ENCODE assay signal across 13 cellular contexts in the genomic region with DNA sequence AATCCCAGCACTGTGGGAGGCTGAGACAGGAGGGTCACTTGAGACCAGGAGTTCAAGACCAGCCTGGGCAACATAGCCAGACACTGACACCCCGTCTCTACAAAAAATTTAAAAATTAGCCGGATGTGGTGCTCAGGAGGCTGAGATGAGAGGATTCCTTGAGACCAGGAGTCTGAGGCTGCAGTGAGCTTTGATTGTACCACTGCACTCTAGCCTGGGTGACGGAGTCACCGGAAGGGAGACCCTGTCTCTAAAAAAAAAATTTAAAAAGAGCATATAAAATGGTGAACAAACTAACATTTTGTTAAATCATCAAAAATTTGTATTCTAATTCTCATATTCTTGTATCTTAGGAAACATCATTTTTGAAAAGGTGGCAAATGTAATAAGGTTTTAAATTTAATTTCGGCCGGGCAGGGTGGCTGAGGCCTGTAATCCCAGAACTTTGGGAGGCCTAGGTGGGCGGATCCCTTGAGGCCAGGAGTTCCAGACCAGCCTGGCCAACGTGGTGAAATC. TPM values are rescaled to one million over a fixed set of nuclear protein-coding genes. Genes with fewer than 3 reads are reported as not detected.
DNase-seq lines count a peak whose midpoint lies in the region; ATAC-seq, FAIRE-seq and TF ChIP-seq lines count a peak whose summit lies in the region.
"Had no signal": no experiment of that assay in that cellular context is flagged by ENCODE, and none has a peak within 500 bp of the region (broad histone marks: within the 10 kb centered on the region; RNA-seq: fewer than 3 reads in every experiment).

No MANE protein-coding gene starts in this region.

- H4K20me1 ChIP-seq in GM12878 (ENCODE audit: control insufficient read depth, insufficient read depth): no peaks in the 10 kb centered on the region

- H3K9me3 ChIP-seq in KOPT-K1 (ENCODE audit: insufficient read depth, low read length, poor library complexity, severe bottlenecking) (no peaks in the 10 kb centered on the region), GM12878 (replicated peaks; ENCODE audit: control insufficient read depth, insufficient read depth, low read length) (no peaks in the 10 kb centered on the region; the same call in 1 of the 3 replicates)
- H3K9me3 ChIP-seq: sigmoid colon, uterus had no signal

- no peaks in the 10 kb centered on the region for H3K9me3 Mint-ChIP-seq in activated CD4-positive, alpha-beta memory T cell treated with anti-CD3 and anti-CD28 coated beads for 36 hours
- no peaks in the 10 kb centered on the region for H3K9me3 Mint-ChIP-seq in activated CD4-positive, alpha-beta memory T cell treated with anti-CD3 and anti-CD28 coated beads, Interleukin-2, amount 10 ng/mL, durations not matched to agents 7 days and 5 days
- H3K9me3 Mint-ChIP-seq in osteocyte (ENCODE audit: unreplicated experiment): no peaks in the 10 kb centered on the region

- BruUV-seq in GM12878 (replicated peaks; lab: Mats Ljungman, UMichigan): no TSS peak

- peaks cover 8% of the 10 kb centered on the region for H3K4me1 Mint-ChIP-seq in activated CD4-positive, alpha-beta memory T cell treated with anti-CD3 and anti-CD28 coated beads for 36 hours (ENCODE audit: low read depth)
- peaks cover 7% of the 10 kb centered on the region for H3K4me1 Mint-ChIP-seq in activated CD4-positive, alpha-beta memory T cell treated with anti-CD3 and anti-CD28 coated beads, Interleukin-2, amount 10 ng/mL, durations not matched to agents 7 days and 5 days
- no peaks in the 10 kb centered on the region for H3K4me1 Mint-ChIP-seq in osteocyte (ENCODE audit: unreplicated experiment)

- TF ChIP-seq POLR2A in GM12878 (IDR thresholded peaks at IDR 0.05; ENCODE audit: low read depth, low read length): no peak

- peak overlapping the region; percentile 28 for H3K27ac ChIP-seq in KOPT-K1 (ENCODE audit: low read depth, low read length, poor library complexity, severe bottlenecking)
- H3K27ac ChIP-seq in GM12878 (ENCODE audit: control insufficient read depth, insufficient read depth): no peak overlapping the region
- H3K27ac ChIP-seq: sigmoid colon, uterus had no signal

- no peaks in the 10 kb centered on the region for H3K27me3 ChIP-seq in GM12878 (replicated peaks in 1 of 2; ENCODE audit: control insufficient read depth in 2 of 2, insufficient read depth in 2 of 2, low read length in 1 of 2)
- H3K27me3 ChIP-seq: sigmoid colon, uterus had no signal

- peak overlapping the region; percentile 75 for H3K27ac Mint-ChIP-seq in activated CD4-positive, alpha-beta memory T cell treated with anti-CD3 and anti-CD28 coated beads for 36 hours
- H3K27ac Mint-ChIP-seq in activated CD4-positive, alpha-beta memory T cell treated with anti-CD3 and anti-CD28 coated beads, Interleukin-2, amount 10 ng/mL, durations not matched to agents 7 days and 5 days: no peak overlapping the region
- peak overlapping the region; percentile 28 for H3K27ac Mint-ChIP-seq in osteocyte (ENCODE audit: unreplicated experiment)

- 96% methylated on average over 8 of the region's 8 CpGs for WGBS in GM12878 (ENCODE audit: insufficient coverage, insufficient replicate concordance, low lambda C conversion rate, missing lambda C conversion rate)

- H3K27me3 Mint-ChIP-seq in activated CD4-positive, alpha-beta memory T cell treated with anti-CD3 and anti-CD28 coated beads for 36 hours: peaks cover 6% of the 10 kb centered on the region
- peaks cover 9% of the 10 kb centered on the region for H3K27me3 Mint-ChIP-seq in activated CD4-positive, alpha-beta memory T cell treated with anti-CD3 and anti-CD28 coated beads, Interleukin-2, amount 10 ng/mL, durations not matched to agents 7 days and 5 days
- peaks cover 34% of the 10 kb centered on the region for H3K27me3 Mint-ChIP-seq in osteocyte (ENCODE audit: unreplicated experiment)

- H3K79me2 ChIP-seq in GM12878 (ENCODE audit: control insufficient read depth, insufficient read depth, low read length): no peaks in the 10 kb centered on the region

- H3K9ac ChIP-seq in GM12878 (ENCODE audit: control insufficient read depth, insufficient read depth, low read length): 0 out of 2 replicates have a peak overlapping the region, but pooled peaks have one; percentile 44

- no peak overlapping the region for H3K4me2 ChIP-seq in GM12878 (ENCODE audit: control insufficient read depth, insufficient read depth)

- TF ChIP-seq CTCF in GM12878 (IDR thresholded peaks at IDR 0.05 in 2 of 3, conservative IDR thresholded peaks at IDR 0.05 in 1 of 3; ENCODE audit: control insufficient read depth in 2 of 3, extremely low read depth in 1 of 3, insufficient read depth in 1 of 3, low read depth in 3 of 3, low read length in 3 of 3) (no peak), osteocyte (IDR thresholded peaks at IDR 0.05) (no peak)

- in situ Hi-C loops in GM12878 (cut with MboI): no loop called here

- intact Hi-C loops in activated CD4-positive, alpha-beta memory T cell treated with anti-CD3 and anti-CD28 coated beads for 36 hours (cut with micrococcal nuclease): loop anchor here (2.0 to 10.0 kb wide), 2 partner anchors 436 to 458 kb away; partner anchors contain the start of gene CD58
- intact Hi-C loops in GM12878 (cut with micrococcal nuclease; ENCODE audit: unreplicated experiment): loop anchor here (5.0 kb wide), 1 partner anchor 239 kb away; no protein-coding TSS in a partner anchor

- no peak for TF ChIP-seq RAD21 in GM12878 (IDR thresholded peaks at IDR 0.05; ENCODE audit: insufficient read depth, low read depth, low read length)

- no peak for TF ChIP-seq EP300 in GM12878 (IDR thresholded peaks at IDR 0.05; ENCODE audit: borderline replicate concordance in 1 of 2, control insufficient read depth in 1 of 2, low read depth in 2 of 2, low read length in 2 of 2)

- no peaks in the 10 kb centered on the region for H3K36me3 Mint-ChIP-seq in activated CD4-positive, alpha-beta memory T cell treated with anti-CD3 and anti-CD28 coated beads for 36 hours
- H3K36me3 Mint-ChIP-seq in activated CD4-positive, alpha-beta memory T cell treated with anti-CD3 and anti-CD28 coated beads, Interleukin-2, amount 10 ng/mL, durations not matched to agents 7 days and 5 days (ENCODE audit: low read depth): no peaks in the 10 kb centered on the region
- H3K36me3 Mint-ChIP-seq in osteocyte (ENCODE audit: unreplicated experiment): peaks cover 1% of the 10 kb centered on the region

- H3K4me3 ChIP-seq in GM12878: no peak overlapping the region
- H3K4me3 ChIP-seq: sigmoid colon, uterus had no signal

- CTCF ChIA-PET in activated CD4-positive, alpha-beta memory T cell treated with anti-CD3 and anti-CD28 coated beads for 36 hours (lab: Charles Lee): interaction anchor here (0.6 to 6.5 kb wide), 58 partner anchors 8 to 1369 kb away, joined by 3 to 304 read pairs (median 4); partner anchors contain the start of gene TTF2
- CTCF ChIA-PET in activated CD4-positive, alpha-beta memory T cell treated with anti-CD3 and anti-CD28 coated beads, Interleukin-2, amount 10 ng/mL, durations not matched to agents 7 days and 5 days (lab: Charles Lee): interaction anchor here (0.7 to 6.4 kb wide), 40 partner anchors 8 to 794 kb away, joined by 3 to 213 read pairs (median 4); no protein-coding TSS in a partner anchor
- CTCF ChIA-PET in GM12878 (lab: Yijun Ruan, JAX): interaction anchor here (0.7 to 5.7 kb wide), 64 partner anchors 8 to 990 kb away, joined by 3 to 239 read pairs (median 5); partner anchors contain the start of genes IGSF3 and MAB21L3

- H3K36me3 ChIP-seq in KOPT-K1 (ENCODE audit: insufficient read depth, low read length): no peaks in the 10 kb centered on the region
- peaks cover 0 to 3% of the 10 kb centered on the region in 2 experiments; a peak in 2 of 4 replicates for H3K36me3 ChIP-seq in GM12878 (ENCODE audit: control insufficient read depth in 2 of 2, insufficient read depth in 2 of 2, low read length in 1 of 2)
- H3K36me3 ChIP-seq: sigmoid colon, uterus had no signal

- FAIRE-seq in GM12878 (lab: Jason Lieb, UNC): no peak

- DNase-seq in activated CD4-positive, alpha-beta memory T cell treated with anti-CD3 and anti-CD28 coated beads for 36 hours: no peak
- no peak for DNase-seq in activated CD4-positive, alpha-beta memory T cell treated with anti-CD3 and anti-CD28 coated beads, Interleukin-2, amount 10 ng/mL, durations not matched to agents 7 days and 5 days
- DNase-seq in GM12878 (ENCODE audit: low read depth, low spot score): no peak
- peak; percentile 32 for DNase-seq in osteocyte (ENCODE audit: extremely low spot score, unreplicated experiment)
- no peak for DNase-seq in NCI-H2196 (lab: John Stamatoyannopoulos, UW; ENCODE audit: unreplicated experiment)
- DNase-seq in NCI-H1105 (lab: John Stamatoyannopoulos, UW): no peak

- no peak overlapping the region for H3K4me3 Mint-ChIP-seq in activated CD4-positive, alpha-beta memory T cell treated with anti-CD3 and anti-CD28 coated beads for 36 hours
- no peak overlapping the region for H3K4me3 Mint-ChIP-seq in activated CD4-positive, alpha-beta memory T cell treated with anti-CD3 and anti-CD28 coated beads, Interleukin-2, amount 10 ng/mL, durations not matched to agents 7 days and 5 days
- no peak overlapping the region for H3K4me3 Mint-ChIP-seq in osteocyte (ENCODE audit: unreplicated experiment)

- H3K4me1 ChIP-seq in GM12878 (ENCODE audit: control insufficient read depth, insufficient read depth, low read length): peaks cover 2% of the 10 kb centered on the region; the same call in 1 of the 2 replicates
- H3K4me1 ChIP-seq: uterus had no signal

- SMC1A ChIA-PET in GM12878 (lab: Charles Lee; ENCODE audit: uncharacterized antibody, unreplicated experiment): interaction anchor here (0.7 to 5.0 kb wide), 32 partner anchors 7 to 436 kb away, joined by 3 to 161 read pairs (median 6); partner anchors contain the start of gene MAB21L3

- RAD21 ChIA-PET in GM12878 (lab: Charles Lee; ENCODE audit: unreplicated experiment): interaction anchor here (0.7 to 4.8 kb wide), 35 partner anchors 12 to 922 kb away, joined by 3 to 147 read pairs (median 4); partner anchors contain the start of gene MAB21L3

- POLR2A ChIA-PET in activated CD4-positive, alpha-beta memory T cell treated with anti-CD3 and anti-CD28 coated beads for 36 hours (lab: Charles Lee): interaction anchor here (1.2 to 1.5 kb wide), 3 partner anchors 344 to 376 kb away, joined by 4 to 7 read pairs (median 5); no protein-coding TSS in a partner anchor
- POLR2A ChIA-PET in activated CD4-positive, alpha-beta memory T cell treated with anti-CD3 and anti-CD28 coated beads, Interleukin-2, amount 10 ng/mL, durations not matched to agents 7 days and 5 days (lab: Charles Lee): interaction anchor here (0.6 to 2.2 kb wide), 6 partner anchors 11 to 457 kb away, joined by 3 to 10 read pairs (median 4); no protein-coding TSS in a partner anchor
- POLR2A ChIA-PET in GM12878 (lab: Charles Lee): interaction anchor here (0.6 to 1.8 kb wide), 4 partner anchors 247 to 360 kb away, joined by 3 to 8 read pairs (median 6); no protein-coding TSS in a partner anchor

- no peak overlapping the region for H2AFZ ChIP-seq in GM12878 (ENCODE audit: control insufficient read depth, low read depth, low read length)

- no peak for ATAC-seq in GM12878
- no peak for ATAC-seq in activated CD4-positive, CD25-positive, alpha-beta regulatory T cell treated with anti-CD3 and anti-CD28 coated beads, Interleukin-2, amount 50 U/mL, for 24 hours

RNA-seq across cellular contexts. Expression of gene MAB21L3, which starts 27.1 kb away (rescaled TPM):
- not detected for total RNA-seq in activated CD4-positive, alpha-beta memory T cell treated with anti-CD3 and anti-CD28 coated beads for 36 hours
- not detected for total RNA-seq in activated CD4-positive, alpha-beta memory T cell treated with anti-CD3 and anti-CD28 coated beads, Interleukin-2, amount 10 ng/mL, durations not matched to agents 7 days and 5 days
- 12.9 and 13.5 TPM in 2 replicates for total RNA-seq in GM12878 (2013; cell fraction: nucleolus; rRNA removed)
- total RNA-seq in GM12878 (2014; rRNA removed): 1.7 and 5.3 TPM in 2 replicates
- 1.2 and 1.6 TPM in 2 replicates for total RNA-seq in GM12878 (2014; rRNA removed; fragmentation: Illumina TruSeq; extraction: Trizol)
- total RNA-seq in GM12878 (2021): 0.88 and 1.7 TPM in 2 replicates
- 0.18 TPM for polyA plus RNA-seq in GM12878 (2011; ENCODE audit: low read depth)
- 12.4 and 18.6 TPM in 2 replicates for polyA plus RNA-seq in GM12878 (2011; rRNA removed)
- polyA plus RNA-seq in GM12878 (2011; cell fraction: cytosol; rRNA removed): 15.9 and 19.3 TPM in 2 replicates
- 11.8 and 15.9 TPM in 2 replicates for polyA plus RNA-seq in GM12878 (2011; cell fraction: nucleus; rRNA removed)
- 0.22 and 0.32 TPM in 2 replicates for polyA plus RNA-seq in GM12878 (2012)
- polyA plus RNA-seq in GM12878 (2014; fragmentation: Illumina TruSeq; extraction: Trizol): 1.5 and 1.9 TPM in 2 replicates
- polyA plus RNA-seq in GM12878 (2014; fragmentation: Nextera tagmentation; extraction: Ambion mirVana): under 1 TPM; 0.18 to 0.35 TPM
- polyA plus RNA-seq in GM12878 (2014; rRNA removed): 1.0 and 2.1 TPM in 2 replicates
- polyA plus RNA-seq in GM12878 (2016; fragmentation: Nextera tagmentation; extraction: Ambion mirVana): under 1 TPM; 0.27 to 0.47 TPM
- polyA minus RNA-seq in GM12878 (2011; rRNA and poly(A)+ RNA removed): 26.3 and 34.4 TPM in 2 replicates
- polyA minus RNA-seq in GM12878 (2011; cell fraction: cytosol; rRNA and poly(A)+ RNA removed): 9.3 and 11.2 TPM in 2 replicates
- 15.0 and 17.9 TPM in 2 replicates for polyA minus RNA-seq in GM12878 (2011; cell fraction: nucleus; rRNA and poly(A)+ RNA removed)
- not detected in 2 replicates for total RNA-seq in osteocyte
- total RNA-seq: left ventricle myocardium superior; neural crest cell; T-helper 2 cell treated with Interferon-gamma antibody and Interleukin-4, amounts not matched to agents 100 ng/mL and 5 ng/mL, for 36 hours; uterus had no signal
